15 cellular contexts compared by ENCODE assay signal in the genomic region with DNA sequence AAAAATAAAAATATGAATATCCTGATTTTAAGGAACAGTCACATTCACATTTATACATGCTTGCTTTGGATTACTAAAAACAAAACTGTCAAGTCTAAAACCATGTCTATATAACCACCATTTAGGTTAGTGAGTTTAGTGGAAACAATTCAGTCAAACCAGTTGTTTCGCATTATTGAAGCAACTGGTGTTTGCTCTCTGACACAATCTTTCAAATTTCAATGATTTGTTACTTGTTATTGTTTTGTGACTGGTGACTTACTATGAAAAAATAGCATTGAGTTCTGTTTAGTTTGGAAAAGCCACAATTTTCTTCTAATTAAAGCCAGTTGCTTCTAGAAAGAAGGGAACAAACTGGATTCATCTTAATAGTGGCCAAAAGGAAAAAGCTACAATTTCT. TPM values are rescaled to one million over a fixed set of nuclear protein-coding genes. Genes with fewer than 3 reads are reported as not detected.
A peak's percentile ranks its signal among the peaks of the same experiment; 100 is the strongest.
DNase-seq lines count a peak whose midpoint lies in the region; ATAC-seq and TF ChIP-seq lines count a peak whose summit lies in the region.
"Had no signal": no experiment of that assay in that cellular context is flagged by ENCODE, and none has a peak within 500 bp of the region (broad histone marks: within the 10 kb centered on the region; RNA-seq: fewer than 3 reads in every experiment).

No MANE protein-coding gene starts in this region.

- H3K9me3 ChIP-seq in PC-9 (ENCODE audit: insufficient read depth, low read depth) (no peaks in the 10 kb centered on the region), vagina (no peaks in the 10 kb centered on the region)

- no peaks in the 10 kb centered on the region for H3K79me2 ChIP-seq in PC-9 (ENCODE audit: low read depth)

- ATAC-seq in stimulated activated naive CD8-positive, alpha-beta T cell treated with anti-CD3 and anti-CD28 coated beads, Interleukin-15, amount 100 ng/mL, for 72 hours: peak; percentile 33
- no peak for ATAC-seq in stimulated activated naive CD8-positive, alpha-beta T cell treated with anti-CD3 and anti-CD28 coated beads, Interleukin-15, Interleukin-2, amounts not matched to agents 100 U/mL and 50 U/mL, for 24 hours
- no peak for ATAC-seq in GM21825 (IDR thresholded peaks at IDR 0.05; ENCODE audit: unreplicated experiment)
- no peak for ATAC-seq in HG03378 (IDR thresholded peaks at IDR 0.05; ENCODE audit: unreplicated experiment)
- ATAC-seq: CD8-positive, alpha-beta T cell; HCT116 had no signal

- TF ChIP-seq POLR2A in vagina (IDR thresholded peaks at IDR 0.05): no peak

- peak overlapping the region; percentile 33 for H3K4me2 ChIP-seq in PC-9

- H3K27ac ChIP-seq in PC-9 (peak overlapping the region; percentile 14), vagina (peak overlapping the region; percentile 27)

- CTCF ChIA-PET in PC-9 (lab: Charles Lee): no interaction called here

- H3K4me3 ChIP-seq in PC-9: no peak overlapping the region
- no peak overlapping the region for H3K4me3 ChIP-seq in fibroblast of villous mesenchyme (ENCODE audit: low read depth, low read length)
- H3K4me3 ChIP-seq in vagina: no peak overlapping the region

- H3K36me3 ChIP-seq in PC-9 (ENCODE audit: low read depth) (no peaks in the 10 kb centered on the region), vagina (no peaks in the 10 kb centered on the region)

- H3K4me1 Mint-ChIP-seq in stimulated activated naive CD8-positive, alpha-beta T cell treated with anti-CD3 and anti-CD28 coated beads, Interleukin-15, amount 100 ng/mL, for 72 hours: no peaks in the 10 kb centered on the region

- no TSS peak for BruUV-seq in PC-9 (replicated peaks; lab: Mats Ljungman, UMichigan)

- H3K4me3 Mint-ChIP-seq in stimulated activated naive CD8-positive, alpha-beta T cell treated with anti-CD3 and anti-CD28 coated beads, Interleukin-15, amount 100 ng/mL, for 72 hours: no peak overlapping the region
- H3K4me3 Mint-ChIP-seq: B cell; CD8-positive, alpha-beta T cell had no signal

- H3K9me2 ChIP-seq in PC-9 (ENCODE audit: insufficient read depth): no peaks in the 10 kb centered on the region

- H3K27ac Mint-ChIP-seq in stimulated activated naive CD8-positive, alpha-beta T cell treated with anti-CD3 and anti-CD28 coated beads, Interleukin-15, amount 100 ng/mL, for 72 hours: no peak overlapping the region
- H3K27ac Mint-ChIP-seq: B cell; CD8-positive, alpha-beta T cell had no signal

- no peak for DNase-seq in stimulated activated naive CD8-positive, alpha-beta T cell treated with anti-CD3 and anti-CD28 coated beads, Interleukin-15, amount 100 ng/mL, for 72 hours
- DNase-seq in stimulated activated naive CD8-positive, alpha-beta T cell treated with anti-CD3 and anti-CD28 coated beads, Interleukin-15, Interleukin-2, amounts not matched to agents 100 U/mL and 50 U/mL, for 24 hours: no peak
- DNase-seq in PC-9: peak in 1 of 2 experiments; percentile 85
- DNase-seq in fibroblast of villous mesenchyme (ENCODE audit: low read depth): peak; percentile 70
- DNase-seq in vagina (ENCODE audit: extremely low spot score in 2 of 2): no peak
- no peak for DNase-seq in iPS-NIHi11 (ENCODE audit: low spot score)
- DNase-seq: CD8-positive, alpha-beta T cell; EL; KBM-7; NCI-H1092; NCI-H446 had no signal

- intact Hi-C loops in PC-9 (cut with micrococcal nuclease; ENCODE audit: unreplicated experiment): no loop called here
- intact Hi-C loops in vagina (cut with DNase I): no loop called here

- H3K9me3 Mint-ChIP-seq in stimulated activated naive CD8-positive, alpha-beta T cell treated with anti-CD3 and anti-CD28 coated beads, Interleukin-15, amount 100 ng/mL, for 72 hours: no peaks in the 10 kb centered on the region
- H3K9me3 Mint-ChIP-seq: CD8-positive, alpha-beta T cell had no signal

- no peaks in the 10 kb centered on the region for H4K20me1 ChIP-seq in PC-9 (ENCODE audit: insufficient read depth)

- no peak overlapping the region for H2AFZ ChIP-seq in PC-9

- peaks cover 8% of the 10 kb centered on the region; the same call in 1 of the 2 replicates for H3F3A ChIP-seq in PC-9 (ENCODE audit: insufficient read depth, low read depth)

- no peaks in the 10 kb centered on the region for H3K27me3 ChIP-seq in PC-9 (ENCODE audit: insufficient read depth, low read depth)
- H3K27me3 ChIP-seq in vagina: no peaks in the 10 kb centered on the region

- POLR2A ChIA-PET in PC-9 (lab: Charles Lee; ENCODE audit: unreplicated experiment): no interaction called here

- H3K4me1 ChIP-seq in PC-9 (replicated peaks; ENCODE audit: insufficient read depth): peaks cover 35% of the 10 kb centered on the region
- H3K4me1 ChIP-seq in vagina: peaks cover 20% of the 10 kb centered on the region

- H3K27me3 Mint-ChIP-seq in stimulated activated naive CD8-positive, alpha-beta T cell treated with anti-CD3 and anti-CD28 coated beads, Interleukin-15, amount 100 ng/mL, for 72 hours: peaks cover 13% of the 10 kb centered on the region

- no peak for TF ChIP-seq CTCF in PC-9 (conservative IDR thresholded peaks at IDR 0.05)
- no peak for TF ChIP-seq CTCF in fibroblast of villous mesenchyme (IDR thresholded peaks at IDR 0.05; ENCODE audit: insufficient read depth, low read depth, low read length)
- TF ChIP-seq CTCF in vagina (IDR thresholded peaks at IDR 0.05): no peak

RNA-seq across cellular contexts. Expression of a gene that starts 30.5 kb away (rescaled TPM):
- total RNA-seq in PC-9 (2021): 0.15 and 0.83 TPM in 2 replicates
- total RNA-seq in fibroblast of villous mesenchyme: under 0.01 and 0.64 TPM in 2 replicates
- 0.74 TPM for total RNA-seq in vagina
- total RNA-seq: B cell had no signal
